Comparison of ENCODE assay signal across 10 cellular contexts in the genomic region with DNA sequence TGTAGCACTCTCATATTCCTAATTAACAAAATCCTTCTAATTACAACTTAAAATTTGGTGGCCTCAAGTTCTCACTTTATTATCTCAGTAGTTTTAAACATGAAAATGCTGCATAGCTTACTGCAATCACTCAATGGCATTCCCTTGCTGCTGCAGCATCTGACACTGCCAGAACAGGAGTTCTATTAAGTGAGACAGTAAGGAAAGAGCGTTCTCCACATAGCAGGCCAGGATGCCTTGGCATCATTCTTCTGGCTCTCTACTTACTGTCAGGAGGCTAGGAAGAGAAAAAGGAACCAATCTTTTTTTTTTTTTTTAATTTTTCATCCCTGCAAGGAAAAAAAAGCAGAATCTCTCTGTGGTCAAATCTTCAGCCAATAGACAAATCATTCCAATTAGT. TPM values are rescaled to one million over a fixed set of nuclear protein-coding genes. Genes with fewer than 3 reads are reported as not detected.
DNase-seq lines count a peak whose midpoint lies in the region; ATAC-seq, FAIRE-seq and TF ChIP-seq lines count a peak whose summit lies in the region.
"Had no signal": no experiment of that assay in that cellular context is flagged by ENCODE, and none has a peak within 500 bp of the region (broad histone marks: within the 10 kb centered on the region; RNA-seq: fewer than 3 reads in every experiment).

No MANE protein-coding gene starts in this region.

- 22% methylated on average over 1 of the region's 1 CpG for WGBS in right cardiac atrium

- H3K27ac ChIP-seq in right cardiac atrium (ENCODE audit: low read length) (no peak overlapping the region), astrocyte (ENCODE audit: low read depth, low read length) (no peak overlapping the region)

- H3K9me3 ChIP-seq in right cardiac atrium (ENCODE audit: control insufficient read depth, low read length) (no peaks in the 10 kb centered on the region), astrocyte (ENCODE audit: insufficient read depth, low read depth, low read length) (no peaks in the 10 kb centered on the region)

- H3K9ac ChIP-seq in astrocyte (ENCODE audit: low read length): peak overlapping the region; percentile 17

- H3K4me3 ChIP-seq in right cardiac atrium (ENCODE audit: low read length) (peak overlapping the region; percentile 69), astrocyte (ENCODE audit: insufficient read depth, low read depth, low read length) (peak overlapping the region; percentile 15)

- TF ChIP-seq CTCF in astrocyte (IDR thresholded peaks at IDR 0.05; ENCODE audit: insufficient read depth, low read depth, low read length) (no peak), mesothelial cell of epicardium (IDR thresholded peaks at IDR 0.05; ENCODE audit: unreplicated experiment) (no peak)

- H2AFZ ChIP-seq in astrocyte (ENCODE audit: low read depth, low read length): no peak overlapping the region

- no peak for FAIRE-seq in astrocyte (lab: Jason Lieb, UNC)
- FAIRE-seq: islet of Langerhans had no signal

- ATAC-seq in right cardiac atrium (no peak), Right ventricle myocardium superior (ENCODE audit: poor library complexity) (no peak), HG03045 (IDR thresholded peaks at IDR 0.05; ENCODE audit: unreplicated experiment) (no peak), GM18868 (IDR thresholded peaks at IDR 0.05; ENCODE audit: unreplicated experiment) (no peak)

- no peaks in the 10 kb centered on the region for H3K9me3 Mint-ChIP-seq in astrocyte (ENCODE audit: unreplicated experiment)
- H3K9me3 Mint-ChIP-seq in mesothelial cell of epicardium: no peaks in the 10 kb centered on the region

- peaks cover 17% of the 10 kb centered on the region for H3K36me3 ChIP-seq in astrocyte (ENCODE audit: insufficient read depth, low read length)

- H3K27me3 Mint-ChIP-seq in astrocyte (ENCODE audit: low read depth, unreplicated experiment) (no peaks in the 10 kb centered on the region), mesothelial cell of epicardium (ENCODE audit: low read depth) (no peaks in the 10 kb centered on the region)

- H3K4me2 ChIP-seq in astrocyte (ENCODE audit: low read length): peak overlapping the region; percentile 88

- H3K36me3 Mint-ChIP-seq in astrocyte (ENCODE audit: low read depth, unreplicated experiment) (no peaks in the 10 kb centered on the region), mesothelial cell of epicardium (peaks cover 5% of the 10 kb centered on the region)

- peak overlapping the region; percentile 3 for H3K27ac Mint-ChIP-seq in astrocyte (ENCODE audit: unreplicated experiment)
- H3K27ac Mint-ChIP-seq in mesothelial cell of epicardium: peak overlapping the region; percentile 74

- H3K4me1 Mint-ChIP-seq in astrocyte (ENCODE audit: low read depth, unreplicated experiment) (peaks cover 23% of the 10 kb centered on the region), mesothelial cell of epicardium (peaks cover 33% of the 10 kb centered on the region)

- H3K4me3 Mint-ChIP-seq in astrocyte (ENCODE audit: unreplicated experiment): peak overlapping the region; percentile 75
- peak overlapping the region; percentile 34 for H3K4me3 Mint-ChIP-seq in mesothelial cell of epicardium

- peaks cover 95% of the 10 kb centered on the region for H3K79me2 ChIP-seq in astrocyte (ENCODE audit: insufficient read depth, low read length)

- intact Hi-C loops in right cardiac atrium (cut with DNase I): loop anchor here in 3 of 4 donors (5.0 kb wide), 2 partner anchors 47 to 67 kb away; partner anchors contain the start of gene COPG1 (in 1 of the 3)
- intact Hi-C loops in Right ventricle myocardium superior (cut with DNase I): loop anchor here (5.0 kb wide), 1 partner anchor 47 kb away; no protein-coding TSS in a partner anchor

- DNase-seq in right cardiac atrium (no peak), Right ventricle myocardium superior (no peak), astrocyte (ENCODE audit: low read depth) (no peak), mesothelial cell of epicardium (ENCODE audit: low spot score in 2 of 2, unreplicated experiment in 2 of 2) (no peak), inferior parietal cortex (ENCODE audit: extremely low spot score) (no peak)
- no peak for DNase-seq in stimulated activated CD4-positive, alpha-beta T cell treated with anti-CD3 and anti-CD28 coated beads, Interleukin-1b, Interleukin-23, amount 100 ng/mL, for 48 hours
- DNase-seq: NCI-H187 had no signal

- H4K20me1 ChIP-seq in astrocyte (ENCODE audit: insufficient read depth, low read length): peaks cover 74% of the 10 kb centered on the region

- no peaks in the 10 kb centered on the region for H3K27me3 ChIP-seq in right cardiac atrium (ENCODE audit: control insufficient read depth, insufficient read depth)
- H3K27me3 ChIP-seq in astrocyte (ENCODE audit: insufficient read depth, low read length): no peaks in the 10 kb centered on the region

- H3K4me1 ChIP-seq in right cardiac atrium (ENCODE audit: control insufficient read depth, insufficient read depth, low read length): peaks cover 6% of the 10 kb centered on the region
- peaks cover 16% of the 10 kb centered on the region for H3K4me1 ChIP-seq in astrocyte (ENCODE audit: insufficient read depth, low read length)

RNA-seq across cellular contexts. Expression of gene CNBP, which starts 3.2 kb away (rescaled TPM):
- total RNA-seq in right cardiac atrium (100 to 1,000 TPM; 368 to 537 (median 429) TPM), Right ventricle myocardium superior (476 TPM), astrocyte (206 and 227 TPM in 2 replicates), mesothelial cell of epicardium (217 to 223 TPM (median 222 TPM) in 3 replicates)
- 453 TPM for polyA plus RNA-seq in right cardiac atrium

RNA-seq across cellular contexts. Expression of gene ISY1, which starts 19.6 kb away (rescaled TPM):
- 10 to 100 TPM; 22.7 to 30.6 (median 27.3) TPM for total RNA-seq in right cardiac atrium
- polyA plus RNA-seq in right cardiac atrium: 17.4 TPM
- 28.0 TPM for total RNA-seq in Right ventricle myocardium superior
- 26.6 and 29.7 TPM in 2 replicates for total RNA-seq in astrocyte
- 37.5 to 40.3 TPM (median 38.5 TPM) in 3 replicates for total RNA-seq in mesothelial cell of epicardium

RNA-seq across cellular contexts. Expression of gene RAB43, which starts 58.9 kb away (rescaled TPM):
- total RNA-seq in right cardiac atrium (1 to 10 TPM; 6.2 to 8.7 (median 7.4) TPM), Right ventricle myocardium superior (5.1 TPM), astrocyte (34.5 and 35.0 TPM in 2 replicates), mesothelial cell of epicardium (20.8 to 28.1 TPM (median 24.7 TPM) in 3 replicates)
- 4.7 TPM for polyA plus RNA-seq in right cardiac atrium
